ENCODE assay signal across 9 cellular contexts in genomic region chr2:189407161-189407943, GRCh38. TPM values are rescaled to one million over a fixed set of nuclear protein-coding genes. Genes with fewer than 3 reads are reported as not detected.
DNase-seq lines count a peak whose midpoint lies in the region; ATAC-seq and TF ChIP-seq lines count a peak whose summit lies in the region.
"Had no signal": no experiment of that assay in that cellular context is flagged by ENCODE, and none has a peak within 500 bp of the region (broad histone marks: within the 10 kb centered on the region; RNA-seq: fewer than 3 reads in every experiment).

No MANE protein-coding gene starts in this region.

- H3F3A ChIP-seq in GM23338 (replicated peaks; ENCODE audit: low read depth), result no peaks in the 10 kb centered on the region

- H3K27me3 ChIP-seq in GM23338 (ENCODE audit: insufficient read depth) (no peaks in the 10 kb centered on the region), rectal smooth muscle tissue (ENCODE audit: control insufficient read depth, insufficient read depth, low read length) (no peaks in the 10 kb centered on the region)

- DNase-seq in GM23338 (ENCODE audit: low spot score), result no peak
- peak; percentile 11 for DNase-seq in RWPE1 (ENCODE audit: low spot score)
- DNase-seq in epithelial cell of esophagus (ENCODE audit: low read depth), result peak; percentile 51
- no peak for DNase-seq in D341Med (ENCODE audit: low spot score)
- DNase-seq in stimulated activated CD4-positive, alpha-beta T cell treated with anti-CD3 and anti-CD28 coated beads, Interleukin-15, amount 100 ng/mL, for 24 hours, result no peak
- no peak for DNase-seq in GF-D8 (lab: John Stamatoyannopoulos, UW)
- DNase-seq: activated CD8-positive, alpha-beta memory T cell treated with anti-CD3 and anti-CD28 coated beads, Interleukin-2, amount 50 U/mL, for 48 hours had no signal

- H3K4me3 ChIP-seq in GM23338, result no peak overlapping the region
- H3K4me3 ChIP-seq in epithelial cell of esophagus (ENCODE audit: low read length), result no peak overlapping the region
- peak overlapping the region; percentile 4 for H3K4me3 ChIP-seq in rectal smooth muscle tissue (ENCODE audit: low read length)

- no peaks in the 10 kb centered on the region for H3K9me3 Mint-ChIP-seq in GM23338

- H3K4me1 Mint-ChIP-seq in GM23338, result peaks cover 18% of the 10 kb centered on the region

- no peak overlapping the region for H3K27ac ChIP-seq in GM23338 (ENCODE audit: low read depth)
- no peak overlapping the region for H3K27ac ChIP-seq in RWPE1
- H3K27ac ChIP-seq in rectal smooth muscle tissue (ENCODE audit: low read depth, low read length), result peak overlapping the region; percentile 72

- H3K4me3 Mint-ChIP-seq in GM23338, result no peak overlapping the region

- H3K4me1 ChIP-seq in GM23338 (ENCODE audit: insufficient read depth) (peaks cover 10% of the 10 kb centered on the region; the same call in 1 of the 2 replicates), rectal smooth muscle tissue (ENCODE audit: control insufficient read depth, insufficient read depth, low read length) (peaks cover 19% of the 10 kb centered on the region)

- H3K27me3 Mint-ChIP-seq in GM23338 (ENCODE audit: insufficient read depth, low read depth, poor library complexity), result no peaks in the 10 kb centered on the region

- H4K20me1 ChIP-seq in GM23338 (replicated peaks; ENCODE audit: insufficient read depth), result no peaks in the 10 kb centered on the region

- no peaks in the 10 kb centered on the region for H3K36me3 Mint-ChIP-seq in GM23338 (ENCODE audit: low read depth)

- H3K36me3 ChIP-seq in GM23338 (ENCODE audit: insufficient read depth), result no peaks in the 10 kb centered on the region
- H3K36me3 ChIP-seq in rectal smooth muscle tissue (ENCODE audit: control insufficient read depth, insufficient read depth, low read length), result no peaks in the 10 kb centered on the region

- CTCF ChIA-PET in RWPE1 (lab: Yijun Ruan, JAX), result interaction anchor here (0.6 kb wide), 1 partner anchor 1859 kb away, joined by 3 read pairs; no protein-coding TSS in a partner anchor

- ATAC-seq in GM23338 (no peak), GM19455 (IDR thresholded peaks at IDR 0.05; ENCODE audit: unreplicated experiment) (no peak)

- peak overlapping the region; percentile 48; the same call in 1 of the 2 replicates for H2AFZ ChIP-seq in GM23338

- no peak overlapping the region for H3K9ac ChIP-seq in rectal smooth muscle tissue (ENCODE audit: low read length)

- H3K27ac Mint-ChIP-seq in GM23338, result peak overlapping the region; percentile 51

- POLR2A ChIA-PET in RWPE1 (lab: Yijun Ruan, JAX; ENCODE audit: low non-redundant PET), result no interaction called here

- no peaks in the 10 kb centered on the region for H3K79me2 ChIP-seq in GM23338 (replicated peaks; ENCODE audit: insufficient read depth)

- no peaks in the 10 kb centered on the region for H3K9me2 ChIP-seq in GM23338 (ENCODE audit: insufficient read depth)

- TF ChIP-seq CTCF in GM23338 (conservative IDR thresholded peaks at IDR 0.05; ENCODE audit: low read depth in 2 of 2), result no peak
- no peak for TF ChIP-seq CTCF in RWPE1 (conservative IDR thresholded peaks at IDR 0.05; ENCODE audit: low read depth)
- TF ChIP-seq CTCF in epithelial cell of esophagus (IDR thresholded peaks at IDR 0.05; ENCODE audit: insufficient read depth, low read depth, low read length, missing control alignments), result no peak

- H3K4me2 ChIP-seq in GM23338, result no peak overlapping the region

TF ChIP-seq in GM23338, 12 proteins besides CTCF, POLR2A, EP300 and RAD21:
- no peak for TF ChIP-seq JUNB (IDR thresholded peaks at IDR 0.05; ENCODE audit: unreplicated experiment)

RNA-seq across cellular contexts. Expression of gene WDR75, which starts 33.9 kb away (rescaled TPM):
- 77.4 and 80.9 TPM in 2 replicates for total RNA-seq in GM23338 (2014; rRNA removed; shearing (Covaris generic))
- polyA plus RNA-seq in GM23338 (2016; fragmentation: Nextera tagmentation; extraction: Ambion mirVana), result 47.9 and 57.2 TPM in 2 replicates

Comparison
In these comparisons a context has a peak if more than half of its experiments do, and no peak if none do; other contexts are left out.
1. DNase-seq: peak in RWPE1 (single experiment) and epithelial cell of esophagus (single experiment); none in GM23338 (single experiment), D341Med (single experiment), stimulated activated CD4-positive, alpha-beta T cell treated with anti-CD3 and anti-CD28 coated beads, Interleukin-15, amount 100 ng/mL, for 24 hours (single experiment) and GF-D8 (single experiment).